8 cellular contexts compared by ENCODE assay signal in genomic region chr2:148552675-148553331, GRCh38.
A peak's percentile ranks its signal among the peaks of the same experiment; 100 is the strongest.
DNase-seq lines count a peak whose midpoint lies in the region; ATAC-seq and TF ChIP-seq lines count a peak whose summit lies in the region.

No MANE protein-coding gene starts in this region.

- H3K27ac Mint-ChIP-seq in activated CD8-positive, alpha-beta T cell treated with anti-CD3 and anti-CD28 coated beads, Interleukin-2, amount 10 ng/mL, durations not matched to agents 7 days and 5 days = no peak overlapping the region

- no peaks in the 10 kb centered on the region for H3K9me3 ChIP-seq in mucosa of stomach (ENCODE audit: control insufficient read depth, low read length)

- H3K36me3 Mint-ChIP-seq in activated CD8-positive, alpha-beta T cell treated with anti-CD3 and anti-CD28 coated beads, Interleukin-2, amount 10 ng/mL, durations not matched to agents 7 days and 5 days (ENCODE audit: low read depth) = no peaks in the 10 kb centered on the region

- no peaks in the 10 kb centered on the region for H3K27me3 Mint-ChIP-seq in activated CD8-positive, alpha-beta T cell treated with anti-CD3 and anti-CD28 coated beads, Interleukin-2, amount 10 ng/mL, durations not matched to agents 7 days and 5 days (ENCODE audit: low read depth)

- CTCF ChIA-PET in activated CD8-positive, alpha-beta T cell treated with anti-CD3 and anti-CD28 coated beads, Interleukin-2, amount 10 ng/mL, durations not matched to agents 7 days and 5 days (lab: Charles Lee) = interaction anchor here (0.6 to 4.4 kb wide), 13 partner anchors 9 to 615 kb away, joined by 3 to 35 read pairs (median 4); no protein-coding TSS in a partner anchor

- ATAC-seq in GM18861 (IDR thresholded peaks at IDR 0.05; ENCODE audit: unreplicated experiment) = peak; percentile 59
- peak; percentile 90 for ATAC-seq in activated CD8-positive, alpha-beta T cell treated with anti-CD3 and anti-CD28 coated beads, Interleukin-2, amount 10 ng/mL, durations not matched to agents 7 days and 5 days

- H3K4me3 ChIP-seq in AG10803 (ENCODE audit: low read length) (peak overlapping the region; percentile 44), NB4 (ENCODE audit: low read depth, low read length) (peak overlapping the region; percentile 67), mucosa of stomach (ENCODE audit: low read length) (no peak overlapping the region), foreskin fibroblast (ENCODE audit: low read depth in 1 of 2, low read length in 2 of 2) (peak overlapping the region in 1 of 2 donors; percentile 34)

- H3K4me3 Mint-ChIP-seq in activated CD8-positive, alpha-beta T cell treated with anti-CD3 and anti-CD28 coated beads, Interleukin-2, amount 10 ng/mL, durations not matched to agents 7 days and 5 days = no peak overlapping the region

- DNase-seq in AG10803 (ENCODE audit: low read depth) = no peak
- DNase-seq in NB4 (ENCODE audit: low read depth) = peak; percentile 62
- DNase-seq in activated CD8-positive, alpha-beta T cell treated with anti-CD3 and anti-CD28 coated beads, Interleukin-2, amount 10 ng/mL, durations not matched to agents 7 days and 5 days = peak; percentile 72
- no peak for DNase-seq in NK-92 treated with Interleukin-12 subunit alpha and Interleukin-12 subunit beta, amount 100 ng/mL, for 24 hours (lab: John Stamatoyannopoulos, UW)
- no peak for DNase-seq in foreskin fibroblast
- no peak for DNase-seq in hypothalamus (lab: John Stamatoyannopoulos, UW)

- no peaks in the 10 kb centered on the region for H3K36me3 ChIP-seq in mucosa of stomach (ENCODE audit: control insufficient read depth, insufficient read depth, low read length)

- H3K4me1 ChIP-seq in mucosa of stomach (ENCODE audit: control insufficient read depth, insufficient read depth, low read length) = peaks cover 5% of the 10 kb centered on the region

- peak overlapping the region; percentile 14 for H3K9ac ChIP-seq in mucosa of stomach (ENCODE audit: low read length)

- TF ChIP-seq CTCF in AG10803 (conservative IDR thresholded peaks at IDR 0.05; ENCODE audit: low read length) (no peak), NB4 (IDR thresholded peaks at IDR 0.05; ENCODE audit: low read depth, low read length) (no peak), foreskin fibroblast (IDR thresholded peaks at IDR 0.05; ENCODE audit: low read depth, low read length) (no peak)

- POLR2A ChIA-PET in activated CD8-positive, alpha-beta T cell treated with anti-CD3 and anti-CD28 coated beads, Interleukin-2, amount 10 ng/mL, durations not matched to agents 7 days and 5 days (lab: Charles Lee) = interaction anchor here (0.6 to 2.5 kb wide), 15 partner anchors 9 to 532 kb away, joined by 3 to 21 read pairs (median 4); partner anchors contain the start of genes MBD5 and ORC4

- no peaks in the 10 kb centered on the region for H3K27me3 ChIP-seq in mucosa of stomach (ENCODE audit: control insufficient read depth, insufficient read depth, low read length)

- no peak for TF ChIP-seq POLR2A in NB4 (IDR thresholded peaks at IDR 0.05; ENCODE audit: extremely low read depth, insufficient read length)

- no peaks in the 10 kb centered on the region for H3K4me1 Mint-ChIP-seq in activated CD8-positive, alpha-beta T cell treated with anti-CD3 and anti-CD28 coated beads, Interleukin-2, amount 10 ng/mL, durations not matched to agents 7 days and 5 days (ENCODE audit: low read depth)

- no peaks in the 10 kb centered on the region for H3K9me3 Mint-ChIP-seq in activated CD8-positive, alpha-beta T cell treated with anti-CD3 and anti-CD28 coated beads, Interleukin-2, amount 10 ng/mL, durations not matched to agents 7 days and 5 days (ENCODE audit: insufficient read depth)

Comparison
In these comparisons a context has a peak if more than half of its experiments do, and no peak if none do; other contexts are left out.
1. DNase-seq: peak in NB4 (single experiment) and activated CD8-positive, alpha-beta T cell treated with anti-CD3 and anti-CD28 coated beads, Interleukin-2, amount 10 ng/mL, durations not matched to agents 7 days and 5 days (single experiment); none in AG10803 (single experiment), NK-92 treated with Interleukin-12 subunit alpha and Interleukin-12 subunit beta, amount 100 ng/mL, for 24 hours (single experiment), foreskin fibroblast (0 of 2) and hypothalamus (0 of 51).